18 cellular contexts compared by ENCODE assay signal in genomic region chr1:177007437-177008161, GRCh38.
DNase-seq lines count a peak whose midpoint lies in the region; ATAC-seq and TF ChIP-seq lines count a peak whose summit lies in the region.
"Had no signal": no experiment of that assay in that cellular context is flagged by ENCODE, and none has a peak within 500 bp of the region (broad histone marks: within the 10 kb centered on the region; RNA-seq: fewer than 3 reads in every experiment).

No MANE protein-coding gene starts in this region.

- H3K9me3 Mint-ChIP-seq in endothelial cell (ENCODE audit: unreplicated experiment) (no peaks in the 10 kb centered on the region), neural progenitor cell (no peaks in the 10 kb centered on the region)

- intact Hi-C loops in esophagus muscularis mucosa (cut with DNase I) (no loop called here), left ventricle myocardium superior (cut with micrococcal nuclease) (no loop called here), OCI-LY7 (cut with micrococcal nuclease; ENCODE audit: unreplicated experiment) (no loop called here)

- POLR2A ChIA-PET in OCI-LY7 (lab: Charles Lee): no interaction called here

- no peak overlapping the region for H3K4me3 ChIP-seq in esophagus muscularis mucosa
- H3K4me3 ChIP-seq in neural progenitor cell: no peak overlapping the region
- no peak overlapping the region for H3K4me3 ChIP-seq in OCI-LY7 (ENCODE audit: low read depth, low read length, poor library complexity, severe bottlenecking)
- H3K4me3 ChIP-seq: A549, HAP-1 had no signal

- DNase-seq in endothelial cell (ENCODE audit: low spot score) (no peak), esophagus muscularis mucosa (ENCODE audit: extremely low spot score) (peak; percentile 68), left ventricle myocardium superior (no peak), neural progenitor cell (ENCODE audit: low spot score) (no peak), NCI-H128 (lab: John Stamatoyannopoulos, UW; ENCODE audit: unreplicated experiment) (no peak), OCI-LY7 (ENCODE audit: low spot score) (no peak)
- DNase-seq: BE2C; CD4-positive, alpha-beta memory T cell; COR-L47; DMS153; DND-41; GDM1 had no signal

- TF ChIP-seq POLR2A in esophagus muscularis mucosa (IDR thresholded peaks at IDR 0.05; ENCODE audit: low read depth): no peak

- CTCF ChIA-PET in OCI-LY7 (lab: Charles Lee; ENCODE audit: unreplicated experiment): no interaction called here

- H3K9ac ChIP-seq in neural progenitor cell: no peak overlapping the region

- H3K79me2 ChIP-seq in neural progenitor cell (ENCODE audit: low read depth) (no peaks in the 10 kb centered on the region), OCI-LY7 (ENCODE audit: insufficient read depth, low read depth, low read length) (no peaks in the 10 kb centered on the region)

- H3K4me1 ChIP-seq in esophagus muscularis mucosa (peaks cover 0 to 13% (median 10%) of the 10 kb centered on the region in 4 donors), neural progenitor cell (peaks cover 4% of the 10 kb centered on the region), OCI-LY7 (ENCODE audit: insufficient read depth, low read length, poor library complexity, severe bottlenecking) (no peaks in the 10 kb centered on the region)
- H3K4me1 ChIP-seq: A549, BE2C, HAP-1 had no signal

- H3K4me3 Mint-ChIP-seq in endothelial cell (ENCODE audit: unreplicated experiment): peak overlapping the region; percentile 9
- H3K4me3 Mint-ChIP-seq in neural progenitor cell: no peak overlapping the region
- H3K4me3 Mint-ChIP-seq: CD4-positive, alpha-beta memory T cell had no signal

- H3F3A ChIP-seq in neural progenitor cell (ENCODE audit: low read depth): no peaks in the 10 kb centered on the region

- no peak for TF ChIP-seq EP300 in esophagus muscularis mucosa (IDR thresholded peaks at IDR 0.05)

- H3K36me3 ChIP-seq in esophagus muscularis mucosa: no peaks in the 10 kb centered on the region
- no peaks in the 10 kb centered on the region for H3K36me3 ChIP-seq in neural progenitor cell
- no peaks in the 10 kb centered on the region for H3K36me3 ChIP-seq in OCI-LY7 (ENCODE audit: insufficient read depth, low read length)
- H3K36me3 ChIP-seq: BE2C, HAP-1 had no signal

- peaks cover 3% of the 10 kb centered on the region for H3K27me3 Mint-ChIP-seq in endothelial cell (ENCODE audit: unreplicated experiment)
- peaks cover 3% of the 10 kb centered on the region for H3K27me3 Mint-ChIP-seq in neural progenitor cell (ENCODE audit: insufficient read depth, low read depth)
- H3K27me3 Mint-ChIP-seq: CD4-positive, alpha-beta memory T cell had no signal

- H2AFZ ChIP-seq in neural progenitor cell (replicated peaks) (no peak overlapping the region), OCI-LY7 (ENCODE audit: low read length) (no peak overlapping the region)

- TF ChIP-seq CTCF in endothelial cell (IDR thresholded peaks at IDR 0.05; ENCODE audit: unreplicated experiment) (no peak), esophagus muscularis mucosa (IDR thresholded peaks at IDR 0.05) (no peak), neural progenitor cell (IDR thresholded peaks at IDR 0.05) (no peak), OCI-LY7 (conservative IDR thresholded peaks at IDR 0.05; ENCODE audit: low read length) (no peak)

- H3K4me1 Mint-ChIP-seq in endothelial cell (ENCODE audit: unreplicated experiment) (peaks cover 9% of the 10 kb centered on the region), neural progenitor cell (peaks cover 6% of the 10 kb centered on the region)
- H3K4me1 Mint-ChIP-seq: CD4-positive, alpha-beta memory T cell had no signal

- 56% methylated on average over 8 of the region's 8 CpGs for WGBS in esophagus muscularis mucosa

- no peaks in the 10 kb centered on the region for H3K9me3 ChIP-seq in esophagus muscularis mucosa
- H3K9me3 ChIP-seq in neural progenitor cell (ENCODE audit: low read depth): no peaks in the 10 kb centered on the region
- no peaks in the 10 kb centered on the region for H3K9me3 ChIP-seq in OCI-LY7 (ENCODE audit: low read length)
- H3K9me3 ChIP-seq: A549, BE2C, HAP-1 had no signal

- H3K27me3 ChIP-seq in esophagus muscularis mucosa: no peaks in the 10 kb centered on the region
- H3K27me3 ChIP-seq in neural progenitor cell: no peaks in the 10 kb centered on the region
- H3K27me3 ChIP-seq: BE2C had no signal

- no TSS peak for BruUV-seq in OCI-LY7 (replicated peaks; lab: Mats Ljungman, UMichigan)

- peaks cover 21% of the 10 kb centered on the region for H3K36me3 Mint-ChIP-seq in endothelial cell (ENCODE audit: low read depth, unreplicated experiment)
- H3K36me3 Mint-ChIP-seq in neural progenitor cell: peaks cover 9% of the 10 kb centered on the region
- H3K36me3 Mint-ChIP-seq: CD4-positive, alpha-beta memory T cell had no signal

- H3K27ac Mint-ChIP-seq in endothelial cell (ENCODE audit: unreplicated experiment) (peak overlapping the region; percentile 55), neural progenitor cell (no peak overlapping the region)
- H3K27ac Mint-ChIP-seq: CD4-positive, alpha-beta memory T cell had no signal

- ATAC-seq in left ventricle myocardium superior: peak; percentile 73
- no peak for ATAC-seq in GM19035 (IDR thresholded peaks at IDR 0.05; ENCODE audit: unreplicated experiment)
- no peak for ATAC-seq in HG03354 (IDR thresholded peaks at IDR 0.05; ENCODE audit: poor library complexity, severe bottlenecking, unreplicated experiment)
- ATAC-seq: A549, HepG2 had no signal

- H4K20me1 ChIP-seq in neural progenitor cell (ENCODE audit: low read depth) (no peaks in the 10 kb centered on the region), OCI-LY7 (ENCODE audit: insufficient read depth, low read length) (no peaks in the 10 kb centered on the region)

- H3K4me2 ChIP-seq in neural progenitor cell (peak overlapping the region; percentile 27), OCI-LY7 (ENCODE audit: low read length) (no peak overlapping the region)
- H3K4me2 ChIP-seq: A549 had no signal

- H3K27ac ChIP-seq in esophagus muscularis mucosa (replicated peaks in 1 of 4): no peak overlapping the region
- H3K27ac ChIP-seq in neural progenitor cell: no peak overlapping the region
- no peak overlapping the region for H3K27ac ChIP-seq in OCI-LY7 (ENCODE audit: low read depth, low read length, poor library complexity, severe bottlenecking)
- H3K27ac ChIP-seq: A549, C4-2B had no signal

- no peaks in the 10 kb centered on the region for H3K9me2 ChIP-seq in OCI-LY7 (ENCODE audit: insufficient read depth, low read length)
